Comparison of ENCODE assay signal across 1 cellular context in the genomic region with DNA sequence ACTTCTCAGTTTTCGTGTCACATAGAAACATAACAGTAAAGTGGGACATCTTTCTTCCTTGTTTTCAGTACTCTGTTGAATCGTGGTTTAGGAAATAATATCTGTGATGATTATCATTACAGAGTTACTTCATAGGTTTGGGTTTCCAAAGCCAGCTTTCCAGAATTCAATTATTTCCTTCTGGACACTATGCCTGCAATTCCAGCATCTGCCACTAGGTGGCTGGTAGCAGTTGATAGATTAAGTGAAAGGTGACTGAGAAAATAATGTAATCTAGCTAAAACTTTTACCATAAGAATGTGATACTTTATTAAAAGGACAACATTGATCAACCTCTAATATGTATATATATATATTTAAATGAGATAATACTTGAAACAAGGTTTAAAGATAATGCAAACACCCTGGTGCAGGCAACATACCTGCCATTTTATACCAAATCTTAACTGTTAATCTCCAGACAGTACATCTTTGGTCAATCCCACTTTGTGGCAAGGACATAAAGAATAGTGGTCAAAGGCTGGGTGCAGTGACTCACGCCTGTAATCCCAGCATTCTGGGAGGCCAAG.
TF ChIP-seq lines count a peak whose summit lies in the region.

No MANE protein-coding gene starts in this region.

TF ChIP-seq in HCT116, 20 proteins besides CTCF, POLR2A, EP300 and RAD21 (continued from another document):
- TF ChIP-seq POLR2AphosphoS5 (IDR thresholded peaks at IDR 0.05; ENCODE audit: low read depth, low read length) (no peak), JUND (IDR thresholded peaks at IDR 0.05) (no peak), EZH2 (IDR thresholded peaks at IDR 0.05) (no peak)
